8 cellular contexts compared by ENCODE assay signal in genomic region chr17:33674685-33675084, GRCh38.
DNase-seq lines count a peak whose midpoint lies in the region; ATAC-seq and TF ChIP-seq lines count a peak whose summit lies in the region.

No MANE protein-coding gene starts in this region.

- H2BK120ac ChIP-seq in H9 (ENCODE audit: low read depth, low read length, poor library complexity, severe bottlenecking): no peak overlapping the region

- no peaks in the 10 kb centered on the region for H3K4me1 Mint-ChIP-seq in H9

- no peak overlapping the region for H4K8ac ChIP-seq in H9 (replicated peaks; ENCODE audit: insufficient read length, low read depth, low read length)

- H3K14ac ChIP-seq in H9 (ENCODE audit: insufficient read depth, low read length): no peak overlapping the region

- H2BK15ac ChIP-seq in H9 (ENCODE audit: low read depth, low read length): no peak overlapping the region

- H3K4me3 ChIP-seq in parathyroid adenoma (ENCODE audit: low read depth, low read length): no peak overlapping the region

- H3K18ac ChIP-seq in H9 (ENCODE audit: insufficient read length, low read depth, low read length): no peak overlapping the region

- no peaks in the 10 kb centered on the region for H3K4me1 ChIP-seq in H9 (ENCODE audit: insufficient read depth, low read length)
- no peaks in the 10 kb centered on the region for H3K4me1 ChIP-seq in parathyroid adenoma

- H3K9me3 ChIP-seq in H9 (ENCODE audit: control insufficient read depth, low read depth, low read length): no peaks in the 10 kb centered on the region
- H3K9me3 ChIP-seq in parathyroid adenoma (ENCODE audit: control insufficient read depth, low read length): no peaks in the 10 kb centered on the region

- no peaks in the 10 kb centered on the region for H4K20me1 ChIP-seq in H9 (ENCODE audit: control insufficient read depth, insufficient read depth, insufficient read length)

- no peak overlapping the region for H4K91ac ChIP-seq in H9 (ENCODE audit: insufficient read length, low read depth, low read length)

- H3K9ac ChIP-seq in H9 (ENCODE audit: extremely low read depth, insufficient read length, low read length): no peak overlapping the region
- no peak overlapping the region for H3K9ac ChIP-seq in parathyroid adenoma

- no peaks in the 10 kb centered on the region for H3K79me1 ChIP-seq in H9 (ENCODE audit: insufficient read depth, low read depth, low read length, poor library complexity, severe bottlenecking)

- no peak overlapping the region for H3T11ph ChIP-seq in H9 (ENCODE audit: low read length)

- H3K4ac ChIP-seq in H9 (ENCODE audit: low read depth, low read length): no peak overlapping the region

- H3K27ac Mint-ChIP-seq in H9: no peak overlapping the region

- no peak overlapping the region for H3K4me3 Mint-ChIP-seq in H9

- no peak overlapping the region for H4K5ac ChIP-seq in H9 (ENCODE audit: insufficient read length, low read depth, low read length)

- H2BK12ac ChIP-seq in H9 (ENCODE audit: insufficient read length, low read depth, low read length): no peak overlapping the region

- peak; percentile 76 for TF ChIP-seq CTCF in H9 (conservative IDR thresholded peaks at IDR 0.05)
- TF ChIP-seq CTCF in parathyroid adenoma (IDR thresholded peaks at IDR 0.05): peak; percentile 74

- no peak overlapping the region for H2BK20ac ChIP-seq in H9 (ENCODE audit: low read depth, low read length, poor library complexity, severe bottlenecking)

- H3K4me2 ChIP-seq in H9 (ENCODE audit: insufficient read depth, insufficient read length, low read length) (no peak overlapping the region), parathyroid adenoma (ENCODE audit: low read length) (no peak overlapping the region)

- no peaks in the 10 kb centered on the region for H3K36me3 Mint-ChIP-seq in H9 (ENCODE audit: insufficient read depth in 1 of 3, low read depth in 3 of 3)

- H2AFZ ChIP-seq in H9 (ENCODE audit: low read length) (no peak overlapping the region), parathyroid adenoma (no peak overlapping the region)

- no peaks in the 10 kb centered on the region; a peak in 1 of 5 replicates for H3K9me3 Mint-ChIP-seq in H9

- no peaks in the 10 kb centered on the region for H3K23me2 ChIP-seq in H9 (ENCODE audit: insufficient read length, low read depth, low read length, poor library complexity, severe bottlenecking)

- no peak overlapping the region for H2BK5ac ChIP-seq in H9 (ENCODE audit: insufficient read length, low read length)

- no peak overlapping the region for H2AK5ac ChIP-seq in H9 (ENCODE audit: insufficient read length, low read length)

- H3K27ac ChIP-seq in H9 (ENCODE audit: insufficient read length, low read depth, low read length) (no peak overlapping the region), parathyroid adenoma (no peak overlapping the region)

- no peak overlapping the region for H3K56ac ChIP-seq in H9 (ENCODE audit: insufficient read length, low read depth, low read length)

- no peak for ATAC-seq in GM19324 (IDR thresholded peaks at IDR 0.05; ENCODE audit: low FRiP score, unreplicated experiment)
- no peak for ATAC-seq in HG03439 (IDR thresholded peaks at IDR 0.05; ENCODE audit: unreplicated experiment)

- WGBS in H9 (ENCODE audit: extremely low coverage, insufficient read length, low lambda C conversion rate): no CpG with 5 or more reads among the region's 8 CpGs

- H3K27me3 ChIP-seq in H9 (ENCODE audit: insufficient read depth, low read length): no peaks in the 10 kb centered on the region
- no peaks in the 10 kb centered on the region for H3K27me3 ChIP-seq in parathyroid adenoma (ENCODE audit: control insufficient read depth, insufficient read depth, low read length)

- H3K27me3 Mint-ChIP-seq in H9 (ENCODE audit: low read depth): peaks cover 3% of the 10 kb centered on the region

- H3K36me3 ChIP-seq in parathyroid adenoma (ENCODE audit: control insufficient read depth, insufficient read depth, low read length): no peaks in the 10 kb centered on the region

- H3K79me2 ChIP-seq in H9 (ENCODE audit: insufficient read depth, low read length) (no peaks in the 10 kb centered on the region), parathyroid adenoma (no peaks in the 10 kb centered on the region)

- DNase-seq in D341Med (ENCODE audit: low spot score) (peak; percentile 84), H9 (peak; percentile 82), NOMO-1 treated with DMSO at 0.1 percent for 48 hours (lab: John Stamatoyannopoulos, UW; ENCODE audit: unreplicated experiment) (peak; percentile 76), globus pallidus (ENCODE audit: low spot score) (peak; percentile 51)
- DNase-seq in activated effector memory CD4-positive, alpha-beta T cell treated with Interleukin-2 at 50 U/mL for 16 hours: peak; percentile 9

- no peak overlapping the region for H3K23ac ChIP-seq in H9 (ENCODE audit: insufficient read length, low read depth, low read length)

Comparison
In these comparisons a context has a peak if more than half of its experiments do, and no peak if none do; other contexts are left out.
1. DNase-seq: peak in every context shown above with its lines; median percentile 84 in D341Med; 82 in H9; 76 in NOMO-1 treated with DMSO at 0.1 percent for 48 hours; 51 in globus pallidus; 9 in activated effector memory CD4-positive, alpha-beta T cell treated with Interleukin-2 at 50 U/mL for 16 hours.